ENCODE assay signal across 16 cellular contexts in genomic region chr12:91777268-91777997, GRCh38.
DNase-seq lines count a peak whose midpoint lies in the region; ATAC-seq and TF ChIP-seq lines count a peak whose summit lies in the region.
"Had no signal": no experiment of that assay in that cellular context is flagged by ENCODE, and none has a peak within 500 bp of the region (broad histone marks: within the 10 kb centered on the region; RNA-seq: fewer than 3 reads in every experiment).

No MANE protein-coding gene starts in this region.

- no peak overlapping the region for H4K8ac ChIP-seq in IMR-90 (ENCODE audit: low read depth in 2 of 2, low read length in 2 of 2)

- H4K5ac ChIP-seq in IMR-90 (ENCODE audit: low read depth, low read length), result no peak overlapping the region

- H3K27ac ChIP-seq in IMR-90 (ENCODE audit: insufficient read depth, low read length), result no peak overlapping the region
- H3K27ac ChIP-seq: lower lobe of right lung had no signal

- CTCF ChIA-PET in IMR-90 (lab: Yijun Ruan, JAX), result interaction anchor here (1.0 kb wide), 1 partner anchor 34 kb away, joined by 3 read pairs; no protein-coding TSS in a partner anchor

- TF ChIP-seq POLR2A in IMR-90 (IDR thresholded peaks at IDR 0.05; ENCODE audit: low read depth, low read length), result no peak

- H3K36me3 ChIP-seq in IMR-90 (ENCODE audit: control insufficient read depth, insufficient read depth, low read length), result no peaks in the 10 kb centered on the region
- H3K36me3 ChIP-seq: lower lobe of right lung, ovary had no signal

- H2BK20ac ChIP-seq in IMR-90 (ENCODE audit: low read depth, low read length), result no peak overlapping the region

- peak; percentile 10 for DNase-seq in COLO829 (ENCODE audit: low spot score)
- peak; percentile 1 for DNase-seq in IMR-90
- DNase-seq in activated naive CD4-positive, alpha-beta T cell treated with anti-CD3 and anti-CD28 coated beads, Interleukin-2, amount 50 U/mL, for 72 hours (ENCODE audit: low spot score in 2 of 2), result no peak
- DNase-seq in kidney tubule cell (ENCODE audit: low spot score), result peak; percentile 83
- no peak for DNase-seq in NCI-H1436 (lab: John Stamatoyannopoulos, UW)
- no peak for DNase-seq in NCI-H1930 (lab: John Stamatoyannopoulos, UW)
- DNase-seq in NCI-H510A (lab: John Stamatoyannopoulos, UW), result no peak
- DNase-seq: effector CD8-positive, alpha-beta T cell; head of caudate nucleus; lower lobe of right lung; NCI-H1436 treated with DMSO at 0.1 percent for 48 hours; NCI-H774; ovary; stimulated activated naive CD4-positive, alpha-beta T cell treated with Interleukin-2 at 50 U/mL for 16 hours had no signal

- no TSS peak for BruUV-seq in IMR-90 (replicated peaks; lab: Mats Ljungman, UMichigan)

- POLR2A ChIA-PET in IMR-90 (lab: Charles Lee; ENCODE audit: unreplicated experiment), result interaction anchor here (0.7 kb wide), 1 partner anchor 874 kb away, joined by 5 read pairs; no protein-coding TSS in a partner anchor

- dilution Hi-C loops in IMR-90 (cut with HindIII; ENCODE audit: low sequenced_read_pairs, unreplicated experiment), result no loop called here

- H3K27me3 ChIP-seq in IMR-90 (ENCODE audit: control insufficient read depth, insufficient read depth, low read length), result no peaks in the 10 kb centered on the region
- H3K27me3 ChIP-seq: ovary had no signal

- peaks cover 9% of the 10 kb centered on the region for H3K4me1 ChIP-seq in IMR-90 (ENCODE audit: control insufficient read depth, insufficient read depth, low read length)

- H2BK120ac ChIP-seq in IMR-90 (ENCODE audit: low read depth, low read length), result no peak overlapping the region

- no peak overlapping the region for H3K4ac ChIP-seq in IMR-90 (ENCODE audit: low read depth, low read length)

- H3K9me3 Mint-ChIP-seq in activated naive CD4-positive, alpha-beta T cell treated with anti-CD3 and anti-CD28 coated beads, Interleukin-2, amount 50 U/mL, for 72 hours, result no peaks in the 10 kb centered on the region

- H3K36me3 Mint-ChIP-seq in activated naive CD4-positive, alpha-beta T cell treated with anti-CD3 and anti-CD28 coated beads, Interleukin-2, amount 50 U/mL, for 72 hours, result peaks cover 0 to 6% of the 10 kb centered on the region in 2 donors
- H3K36me3 Mint-ChIP-seq: CD14-positive monocyte had no signal

- no peak overlapping the region for H2AK9ac ChIP-seq in IMR-90 (replicated peaks; ENCODE audit: low read depth, low read length, poor library complexity)

- no peak overlapping the region for H3K23ac ChIP-seq in IMR-90 (ENCODE audit: low read depth, low read length)

- H3K14ac ChIP-seq in IMR-90 (replicated peaks; ENCODE audit: low read depth, low read length), result no peak overlapping the region

- ATAC-seq in IMR-90 (ENCODE audit: low read depth) (no peak), GM19023 (IDR thresholded peaks at IDR 0.05; ENCODE audit: unreplicated experiment) (no peak)
- ATAC-seq in activated naive CD4-positive, alpha-beta T cell treated with anti-CD3 and anti-CD28 coated beads, Interleukin-2, amount 50 U/mL, for 72 hours, result peak; percentile 39 to 64
- ATAC-seq: lower lobe of right lung had no signal

- H4K20me1 ChIP-seq in IMR-90 (ENCODE audit: insufficient read depth, low read length), result no peaks in the 10 kb centered on the region

- H2AK5ac ChIP-seq in IMR-90 (ENCODE audit: low read depth, low read length), result no peak overlapping the region; the same call in 1 of the 2 replicates

- no peak overlapping the region for H3K18ac ChIP-seq in IMR-90 (ENCODE audit: low read depth, low read length)

- in situ Hi-C loops in IMR-90 (cut with MboI; ENCODE audit: low sequenced_read_pairs), result no loop called here

- intact Hi-C loops in IMR-90 (cut with micrococcal nuclease), result loop anchor here (10.0 kb wide), 1 partner anchor 393 kb away; no protein-coding TSS in a partner anchor

- no peaks in the 10 kb centered on the region for H3K79me1 ChIP-seq in IMR-90 (ENCODE audit: low read depth in 1 of 2, low read length in 2 of 2)

- no peak overlapping the region for H3K4me2 ChIP-seq in IMR-90 (ENCODE audit: low read depth, low read length)

- TF ChIP-seq RAD21 in IMR-90 (IDR thresholded peaks at IDR 0.05; ENCODE audit: low read length), result no peak

- H3K9ac ChIP-seq in IMR-90 (ENCODE audit: low read depth, low read length), result no peak overlapping the region

- peak overlapping the region; percentile 14 to 59 for H3K27ac Mint-ChIP-seq in activated naive CD4-positive, alpha-beta T cell treated with anti-CD3 and anti-CD28 coated beads, Interleukin-2, amount 50 U/mL, for 72 hours

- H4K91ac ChIP-seq in IMR-90 (ENCODE audit: insufficient read depth, low read depth, low read length), result no peak overlapping the region

- no peak overlapping the region; the same call in 2 of the 3 replicates for H2BK15ac ChIP-seq in IMR-90 (ENCODE audit: low read depth, low read length)

- no peak overlapping the region for H2BK5ac ChIP-seq in IMR-90 (ENCODE audit: low read depth, low read length, poor library complexity, severe bottlenecking)

- H3K4me3 ChIP-seq in IMR-90 (ENCODE audit: insufficient read depth, low read depth, low read length), result no peak overlapping the region
- H3K4me3 ChIP-seq: lower lobe of right lung, ovary had no signal

- no CpG with 5 or more reads among the region's 6 CpGs for WGBS in IMR-90 (ENCODE audit: extremely low coverage in 2 of 2, insufficient read length in 1 of 2), 2 experiments

- peaks cover 2% of the 10 kb centered on the region; the same call in 1 of the 2 replicates for H3K9me1 ChIP-seq in IMR-90 (ENCODE audit: insufficient read depth, low read length)

- no peak overlapping the region for H3K56ac ChIP-seq in IMR-90 (ENCODE audit: extremely low read depth, insufficient read depth, low read length)

- no peak for TF ChIP-seq CTCF in IMR-90 (conservative IDR thresholded peaks at IDR 0.05; ENCODE audit: low read depth, low read length)

- no peak overlapping the region for H2AFZ ChIP-seq in IMR-90 (replicated peaks; ENCODE audit: low read length, poor library complexity)

- no peaks in the 10 kb centered on the region for H3K9me3 ChIP-seq in IMR-90 (ENCODE audit: control insufficient read depth, insufficient read depth, low read length)
- H3K9me3 ChIP-seq: lower lobe of right lung, ovary had no signal

TF ChIP-seq in IMR-90, 13 proteins besides CTCF, POLR2A, EP300 and RAD21:
- TF ChIP-seq BHLHE40 (IDR thresholded peaks at IDR 0.05; ENCODE audit: low read depth, low read length), result no peak
- TF ChIP-seq, protein P1, sequence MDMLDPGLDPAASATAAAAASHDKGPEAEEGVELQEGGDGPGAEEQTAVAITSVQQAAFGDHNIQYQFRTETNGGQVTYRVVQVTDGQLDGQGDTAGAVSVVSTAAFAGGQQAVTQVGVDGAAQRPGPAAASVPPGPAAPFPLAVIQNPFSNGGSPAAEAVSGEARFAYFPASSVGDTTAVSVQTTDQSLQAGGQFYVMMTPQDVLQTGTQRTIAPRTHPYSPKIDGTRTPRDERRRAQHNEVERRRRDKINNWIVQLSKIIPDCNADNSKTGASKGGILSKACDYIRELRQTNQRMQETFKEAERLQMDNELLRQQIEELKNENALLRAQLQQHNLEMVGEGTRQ (IDR thresholded peaks at IDR 0.05; ENCODE audit: low read depth, low read length), result no peak
- no peak for TF ChIP-seq CHD1 (IDR thresholded peaks at IDR 0.05; ENCODE audit: low read depth, low read length)
- no peak for TF ChIP-seq FOS (IDR thresholded peaks at IDR 0.05; ENCODE audit: low read depth, low read length)
- TF ChIP-seq SMC3 (IDR thresholded peaks at IDR 0.05; ENCODE audit: low read depth, low read length), result no peak
- no peak for TF ChIP-seq MXI1 (IDR thresholded peaks at IDR 0.05; ENCODE audit: borderline replicate concordance, low read depth, low read length)
- no peak for TF ChIP-seq MAZ (IDR thresholded peaks at IDR 0.05; ENCODE audit: borderline replicate concordance, low read depth, low read length)
- no peak for TF ChIP-seq MAFK (IDR thresholded peaks at IDR 0.05; ENCODE audit: low read depth, low read length)
- TF ChIP-seq CEBPB (IDR thresholded peaks at IDR 0.05; ENCODE audit: low read depth, low read length), result no peak
- TF ChIP-seq RCOR1 (IDR thresholded peaks at IDR 0.05; ENCODE audit: insufficient replicate concordance, low read length), result no peak
- TF ChIP-seq NFE2L2 (IDR thresholded peaks at IDR 0.05; ENCODE audit: low read depth, low read length), result no peak
- no peak for TF ChIP-seq RFX5 (IDR thresholded peaks at IDR 0.05; ENCODE audit: low read depth, low read length)
- TF ChIP-seq ELK1 (IDR thresholded peaks at IDR 0.05; ENCODE audit: borderline replicate concordance, low read depth, low read length), result no peak
TF ChIP-seq in IMR-90: peak in this region for 0.

Comparison
In these comparisons a context has a peak if more than half of its experiments do, and no peak if none do; other contexts are left out.
1. DNase-seq: peak in COLO829 (single experiment), IMR-90 (single experiment) and kidney tubule cell (single experiment); none in activated naive CD4-positive, alpha-beta T cell treated with anti-CD3 and anti-CD28 coated beads, Interleukin-2, amount 50 U/mL, for 72 hours (0 of 2), NCI-H1436 (single experiment), NCI-H1930 (0 of 2) and NCI-H510A (single experiment).
2. ATAC-seq: peak in activated naive CD4-positive, alpha-beta T cell treated with anti-CD3 and anti-CD28 coated beads, Interleukin-2, amount 50 U/mL, for 72 hours (2 of 2); none in IMR-90 (single experiment) and GM19023 (single experiment).